ENCODE assay signal across 22 cellular contexts in genomic region chr14:105328678-105329390, GRCh38. TPM values are rescaled to one million over a fixed set of nuclear protein-coding genes. Genes with fewer than 3 reads are reported as not detected.
A peak's percentile ranks its signal among the peaks of the same experiment; 100 is the strongest.
DNase-seq lines count a peak whose midpoint lies in the region; ATAC-seq and TF ChIP-seq lines count a peak whose summit lies in the region.
"Had no signal": no experiment of that assay in that cellular context is flagged by ENCODE, and none has a peak within 500 bp of the region (broad histone marks: within the 10 kb centered on the region; RNA-seq: fewer than 3 reads in every experiment).

No MANE protein-coding gene starts in this region.

- H3K4me1 ChIP-seq in BLaER1, result peaks cover 100% of the 10 kb centered on the region
- peaks cover 6% of the 10 kb centered on the region; the same call in 1 of the 2 replicates for H3K4me1 ChIP-seq in HEK293 (ENCODE audit: control insufficient read depth, insufficient read depth, low read length)
- H3K4me1 ChIP-seq in OCI-LY7 (ENCODE audit: insufficient read depth, low read length, poor library complexity, severe bottlenecking), result no peaks in the 10 kb centered on the region

- POLR2A ChIA-PET in HEK293 (lab: Yijun Ruan, JAX), result no interaction called here
- POLR2A ChIA-PET in OCI-LY7 (lab: Charles Lee), result no interaction called here

- ATAC-seq in GM18858 (IDR thresholded peaks at IDR 0.05; ENCODE audit: unreplicated experiment) (no peak), GM21529 (IDR thresholded peaks at IDR 0.05; ENCODE audit: unreplicated experiment) (no peak)
- ATAC-seq: activated CD8-positive, alpha-beta T cell treated with anti-CD3 and anti-CD28 coated beads for 36 hours; activated T-cell treated with anti-CD3 and anti-CD28 coated beads, Interleukin-2, amount 50 U/mL, for 4 hours; naive thymus-derived CD8-positive, alpha-beta T cell; T-cell; upper lobe of right lung had no signal

- H2AFZ ChIP-seq in OCI-LY7 (ENCODE audit: low read length), result no peak overlapping the region

- CTCF ChIA-PET in HEK293 (lab: Yijun Ruan, JAX) (no interaction called here), OCI-LY7 (lab: Charles Lee; ENCODE audit: unreplicated experiment) (no interaction called here)

- no TSS peak for BruUV-seq in OCI-LY7 (replicated peaks; lab: Mats Ljungman, UMichigan)

- peak overlapping the region; percentile 47 for H3K27ac Mint-ChIP-seq in nephron progenitor cell
- H3K27ac Mint-ChIP-seq: activated CD8-positive, alpha-beta T cell treated with anti-CD3 and anti-CD28 coated beads for 36 hours; activated naive CD8-positive, alpha-beta T cell; stimulated activated naive CD8-positive, alpha-beta T cell treated with anti-CD3 and anti-CD28 coated beads, Interleukin-15, Interleukin-2, amounts not matched to agents 100 ng/mL and 50 ng/mL, for 24 hours; T-cell had no signal

- H3K36me3 ChIP-seq in BLaER1 (peaks cover 10% of the 10 kb centered on the region; the same call in 1 of the 2 replicates), HEK293 (ENCODE audit: control insufficient read depth in 2 of 2, insufficient read depth in 1 of 2, low read length in 2 of 2) (no peaks in the 10 kb centered on the region), OCI-LY7 (ENCODE audit: insufficient read depth, low read length) (no peaks in the 10 kb centered on the region)
- H3K36me3 ChIP-seq: brain microvascular endothelial cell, MG63, upper lobe of right lung had no signal

- H3K79me2 ChIP-seq in OCI-LY7 (ENCODE audit: insufficient read depth, low read depth, low read length), result no peaks in the 10 kb centered on the region

- no peaks in the 10 kb centered on the region for H3K27me3 ChIP-seq in BLaER1
- no peaks in the 10 kb centered on the region for H3K27me3 ChIP-seq in dorsolateral prefrontal cortex
- H3K27me3 ChIP-seq: brain microvascular endothelial cell, MG63, upper lobe of right lung had no signal

- H3K36me3 Mint-ChIP-seq in nephron progenitor cell (ENCODE audit: low read depth), result peaks cover 6% of the 10 kb centered on the region
- H3K36me3 Mint-ChIP-seq: activated naive CD8-positive, alpha-beta T cell; T-cell had no signal

- H3K9ac ChIP-seq in BLaER1, result peak overlapping the region; percentile 55; the same call in 1 of the 2 replicates

- TF ChIP-seq CTCF in HEK293 (tag by site-specific recombination; IDR thresholded peaks at IDR 0.05), result no peak
- TF ChIP-seq CTCF in dorsolateral prefrontal cortex (IDR thresholded peaks at IDR 0.05 in 54 of 56, conservative IDR thresholded peaks at IDR 0.05 in 2 of 56; ENCODE audit: low read depth in 1 of 56, partially characterized antibody in 56 of 56), result no peak
- TF ChIP-seq CTCF in nephron progenitor cell (IDR thresholded peaks at IDR 0.05), result no peak
- TF ChIP-seq CTCF in OCI-LY7 (conservative IDR thresholded peaks at IDR 0.05; ENCODE audit: low read length), result no peak

- H3K4me2 ChIP-seq in BLaER1 (peak overlapping the region; percentile 72), OCI-LY7 (ENCODE audit: low read length) (no peak overlapping the region)

- H3K4me3 ChIP-seq in BLaER1, result no peak overlapping the region
- no peak overlapping the region for H3K4me3 ChIP-seq in HEK293 (ENCODE audit: low read depth, low read length)
- no peak overlapping the region for H3K4me3 ChIP-seq in dorsolateral prefrontal cortex
- no peak overlapping the region for H3K4me3 ChIP-seq in OCI-LY7 (ENCODE audit: low read depth, low read length, poor library complexity, severe bottlenecking)
- H3K4me3 ChIP-seq: lung, MG63, upper lobe of right lung had no signal

- peaks cover 10% of the 10 kb centered on the region for H3K9me3 Mint-ChIP-seq in nephron progenitor cell
- H3K9me3 Mint-ChIP-seq: activated CD8-positive, alpha-beta T cell treated with anti-CD3 and anti-CD28 coated beads for 36 hours; activated T-cell treated with anti-CD3 and anti-CD28 coated beads, Interleukin-2, amount 50 U/mL, for 4 hours; stimulated activated naive CD8-positive, alpha-beta T cell treated with anti-CD3 and anti-CD28 coated beads, Interleukin-15, Interleukin-2, amounts not matched to agents 100 ng/mL and 50 ng/mL, for 24 hours had no signal

- H3K9me2 ChIP-seq in OCI-LY7 (ENCODE audit: insufficient read depth, low read length), result no peaks in the 10 kb centered on the region

- H3K27ac ChIP-seq in BLaER1 (peak overlapping the region; percentile 30), HEK293 (ENCODE audit: extremely low read depth, low read depth, low read length) (no peak overlapping the region), dorsolateral prefrontal cortex (peak overlapping the region in 34 of 59 donors; percentile 12 to 72 (median 44)), OCI-LY7 (ENCODE audit: low read depth, low read length, poor library complexity, severe bottlenecking) (no peak overlapping the region)
- H3K27ac ChIP-seq: brain microvascular endothelial cell, upper lobe of right lung had no signal

- peaks cover 100% of the 10 kb centered on the region for H4K20me1 ChIP-seq in BLaER1
- H4K20me1 ChIP-seq in OCI-LY7 (ENCODE audit: insufficient read depth, low read length), result peaks cover 5% of the 10 kb centered on the region; the same call in 1 of the 2 replicates

- peaks cover 44% of the 10 kb centered on the region for H3K4me1 Mint-ChIP-seq in nephron progenitor cell

- peaks cover 13% of the 10 kb centered on the region for H3K9me3 ChIP-seq in BLaER1
- no peaks in the 10 kb centered on the region for H3K9me3 ChIP-seq in HEK293 (ENCODE audit: control insufficient read depth, insufficient read depth, low read depth, low read length)
- no peaks in the 10 kb centered on the region for H3K9me3 ChIP-seq in OCI-LY7 (ENCODE audit: low read length)
- H3K9me3 ChIP-seq: MG63, upper lobe of right lung had no signal

- H3K27me3 Mint-ChIP-seq in nephron progenitor cell (ENCODE audit: low read depth, poor library complexity), result no peaks in the 10 kb centered on the region
- H3K27me3 Mint-ChIP-seq: activated CD8-positive, alpha-beta T cell treated with anti-CD3 and anti-CD28 coated beads for 36 hours; activated naive CD8-positive, alpha-beta T cell; naive thymus-derived CD8-positive, alpha-beta T cell; stimulated activated naive CD8-positive, alpha-beta T cell treated with anti-CD3 and anti-CD28 coated beads, Interleukin-15, Interleukin-2, amounts not matched to agents 100 ng/mL and 50 ng/mL, for 24 hours; T-cell had no signal

- DNase-seq in dorsolateral prefrontal cortex (no peak), nephron progenitor cell (no peak), OCI-LY7 (ENCODE audit: low spot score) (no peak), NCI-H526 (lab: John Stamatoyannopoulos, UW) (no peak)
- DNase-seq: activated CD8-positive, alpha-beta T cell treated with anti-CD3 and anti-CD28 coated beads for 36 hours; activated T-cell treated with anti-CD3 and anti-CD28 coated beads, Interleukin-2, amount 50 U/mL, for 4 hours; brain microvascular endothelial cell; COR-L47; dermis blood vessel endothelial cell; MG63; naive thymus-derived CD8-positive, alpha-beta T cell; NCI-H1694 treated with DMSO at 0.1 percent for 48 hours; NCI-H226; T-cell; upper lobe of right lung had no signal

- no peak overlapping the region for H3K4me3 Mint-ChIP-seq in nephron progenitor cell
- H3K4me3 Mint-ChIP-seq: activated CD8-positive, alpha-beta T cell treated with anti-CD3 and anti-CD28 coated beads for 36 hours; activated naive CD8-positive, alpha-beta T cell; activated T-cell treated with anti-CD3 and anti-CD28 coated beads, Interleukin-2, amount 50 U/mL, for 4 hours; stimulated activated naive CD8-positive, alpha-beta T cell treated with anti-CD3 and anti-CD28 coated beads, Interleukin-15, Interleukin-2, amounts not matched to agents 100 ng/mL and 50 ng/mL, for 24 hours had no signal

- intact Hi-C loops in dorsolateral prefrontal cortex (cut with DNase I) (no loop called here), OCI-LY7 (cut with micrococcal nuclease; ENCODE audit: unreplicated experiment) (no loop called here)

TF ChIP-seq in HEK293, 187 proteins besides CTCF, POLR2A, EP300 and RAD21:
- TF ChIP-seq ZNF23 (tag by site-specific recombination; IDR thresholded peaks at IDR 0.05; ENCODE audit: borderline replicate concordance), result no peak
- TF ChIP-seq ZIC2 (tag by site-specific recombination; IDR thresholded peaks at IDR 0.05), result 0 out of 2 replicates have a peak, but pooled peaks have one; percentile 16

RNA-seq across cellular contexts. Expression of gene PACS2, which starts 14.3 kb away (rescaled TPM):
- 100 to 1,000 TPM; 131 to 394 (median 200) TPM for total RNA-seq in dorsolateral prefrontal cortex
- total RNA-seq in OCI-LY7 (2014; rRNA removed; shearing (Covaris generic)), result 35.3 and 46.9 TPM in 2 replicates
- total RNA-seq in OCI-LY7 (2022), result 45.4 and 47.3 TPM in 2 replicates

RNA-seq across cellular contexts. Expression of gene BRF1, which starts 28.0 kb away (rescaled TPM):
- total RNA-seq in dorsolateral prefrontal cortex, result 100 to 1,000 TPM in 7 of 120 experiments, 10 to 100 TPM in 113; 55.3 to 109 (median 75.5) TPM
- 23.7 and 25.5 TPM in 2 replicates for total RNA-seq in OCI-LY7 (2014; rRNA removed; shearing (Covaris generic))
- 26.4 and 27.0 TPM in 2 replicates for total RNA-seq in OCI-LY7 (2022)

Comparison
In these comparisons a context has a peak if more than half of its experiments do, and no peak if none do; other contexts are left out.
1. H3K27ac ChIP-seq: peak in BLaER1 (single experiment) and dorsolateral prefrontal cortex (34 of 59); none in HEK293 (single experiment) and OCI-LY7 (single experiment).